Comparison of ENCODE assay signal across 11 cellular contexts in genomic region chr10:99365311-99365710, GRCh38. TPM values are rescaled to one million over a fixed set of nuclear protein-coding genes. Genes with fewer than 3 reads are reported as not detected.
"Had no signal": no experiment of that assay in that cellular context is flagged by ENCODE, and none has a peak within 500 bp of the region (broad histone marks: within the 10 kb centered on the region; RNA-seq: fewer than 3 reads in every experiment).

No MANE protein-coding gene starts in this region.

- H2AFZ ChIP-seq: GM23248 had no signal

- ATAC-seq: HCT116, HepG2, K562 had no signal

- H3K4me1 ChIP-seq: HAP-1 had no signal

- H3K27ac ChIP-seq: GM23248, HL-60 had no signal

- H3K9me3 ChIP-seq: HAP-1 had no signal

- DNase-seq: GOT3, H7, KG1 had no signal

- H3K4me3 ChIP-seq: GM23248, HAP-1, K562 had no signal

RNA-seq across cellular contexts. Expression of gene CNNM1, which starts 36.2 kb away (rescaled TPM):
- total RNA-seq: H4, HT1080, K562 had no signal
